1 cellular context compared by ENCODE assay signal in the genomic region with DNA sequence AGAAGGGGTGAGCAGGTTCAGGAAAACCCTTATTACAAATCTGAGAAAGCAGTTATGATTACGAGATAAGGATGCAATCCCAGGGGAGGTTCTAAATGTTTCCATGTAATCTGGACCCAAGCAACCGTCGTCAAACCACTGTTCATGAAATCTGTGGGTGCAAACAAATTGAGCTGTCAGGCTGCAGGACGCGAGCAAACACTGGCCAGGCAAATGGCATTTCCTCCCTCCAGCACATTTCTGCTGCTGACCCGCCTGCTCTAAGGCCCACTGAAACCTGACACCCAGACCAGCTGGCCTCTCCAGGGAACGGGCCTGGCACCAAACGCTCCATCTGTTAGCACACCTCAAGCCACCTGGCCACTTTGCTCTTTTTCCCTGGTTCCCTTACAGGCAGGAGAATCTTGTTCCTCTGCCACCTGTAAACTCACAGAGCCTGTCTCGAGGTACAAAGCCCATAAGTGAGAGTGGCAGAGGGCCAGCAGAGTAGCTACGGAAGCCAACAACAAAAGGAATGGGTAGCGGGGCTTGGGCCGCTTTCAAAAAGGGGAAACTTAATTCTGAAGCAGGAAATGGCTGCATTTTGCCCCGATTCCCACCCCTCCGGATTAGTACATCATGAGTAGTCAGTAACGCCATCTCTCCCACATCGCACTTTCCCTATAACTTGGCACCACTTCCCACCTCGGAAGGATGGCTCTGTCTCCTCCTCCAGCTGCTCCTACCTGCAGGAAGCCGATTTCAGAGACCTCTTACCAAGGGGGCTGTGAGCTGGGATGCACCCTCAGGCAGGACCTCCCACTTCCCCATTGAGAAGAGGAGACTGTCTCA.
TF ChIP-seq lines count a peak whose summit lies in the region.

No MANE protein-coding gene starts in this region.

TF ChIP-seq in HepG2, 621 proteins besides CTCF, POLR2A, EP300 and RAD21 (continued from another document and continues in another):
- TF ChIP-seq ATF2 (CRISPR knock-in tag; IDR thresholded peaks at IDR 0.05): 0 out of 2 replicates have a peak, but pooled peaks have one; percentile 26
- no peak for TF ChIP-seq CEBPZ (IDR thresholded peaks at IDR 0.05; ENCODE audit: low read length)
- TF ChIP-seq, protein P1, sequence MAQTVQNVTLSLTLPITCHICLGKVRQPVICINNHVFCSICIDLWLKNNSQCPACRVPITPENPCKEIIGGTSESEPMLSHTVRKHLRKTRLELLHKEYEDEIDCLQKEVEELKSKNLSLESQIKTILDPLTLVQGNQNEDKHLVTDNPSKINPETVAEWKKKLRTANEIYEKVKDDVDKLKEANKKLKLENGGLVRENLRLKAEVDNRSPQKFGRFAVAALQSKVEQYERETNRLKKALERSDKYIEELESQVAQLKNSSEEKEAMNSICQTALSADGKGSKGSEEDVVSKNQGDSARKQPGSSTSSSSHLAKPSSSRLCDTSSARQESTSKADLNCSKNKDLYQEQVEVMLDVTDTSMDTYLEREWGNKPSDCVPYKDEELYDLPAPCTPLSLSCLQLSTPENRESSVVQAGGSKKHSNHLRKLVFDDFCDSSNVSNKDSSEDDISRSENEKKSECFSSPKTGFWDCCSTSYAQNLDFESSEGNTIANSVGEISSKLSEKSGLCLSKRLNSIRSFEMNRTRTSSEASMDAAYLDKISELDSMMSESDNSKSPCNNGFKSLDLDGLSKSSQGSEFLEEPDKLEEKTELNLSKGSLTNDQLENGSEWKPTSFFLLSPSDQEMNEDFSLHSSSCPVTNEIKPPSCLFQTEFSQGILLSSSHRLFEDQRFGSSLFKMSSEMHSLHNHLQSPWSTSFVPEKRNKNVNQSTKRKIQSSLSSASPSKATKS (CRISPR knock-in tag; IDR thresholded peaks at IDR 0.05): no peak
- TF ChIP-seq KLF16 (CRISPR knock-in tag; IDR thresholded peaks at IDR 0.05): 0 out of 4 replicates have a peak, but pooled peaks of 1 of the 2 experiments have one; percentile 18
- TF ChIP-seq SALL2 (CRISPR knock-in tag; IDR thresholded peaks at IDR 0.05): no peak
- 0 out of 2 replicates have a peak, but pooled peaks have one; percentile 42 for TF ChIP-seq ZMYM3 (CRISPR knock-in tag; IDR thresholded peaks at IDR 0.05)
- TF ChIP-seq CEBPB (IDR thresholded peaks at IDR 0.05; ENCODE audit: borderline replicate concordance, low read depth, low read length): no peak
- no peak for TF ChIP-seq ZNF598 (CRISPR knock-in tag; IDR thresholded peaks at IDR 0.05; ENCODE audit: borderline replicate concordance)
- peak; percentile 26; the same call in 1 of the 2 replicates for TF ChIP-seq HDAC2 (CRISPR knock-in tag; IDR thresholded peaks at IDR 0.05)
- TF ChIP-seq ZNF556 (CRISPR knock-in tag; IDR thresholded peaks at IDR 0.05; ENCODE audit: borderline replicate concordance): no peak
- TF ChIP-seq TEAD3 (CRISPR knock-in tag; optimal IDR thresholded peaks at IDR 0.05; ENCODE audit: borderline replicate concordance): peak; percentile 60
- TF ChIP-seq FOSL2 (CRISPR knock-in tag; IDR thresholded peaks at IDR 0.05): peak; percentile 26; the same call in 1 of the 2 replicates
- TF ChIP-seq SSRP1 (CRISPR knock-in tag; IDR thresholded peaks at IDR 0.05): no peak
- TF ChIP-seq, protein P2, sequence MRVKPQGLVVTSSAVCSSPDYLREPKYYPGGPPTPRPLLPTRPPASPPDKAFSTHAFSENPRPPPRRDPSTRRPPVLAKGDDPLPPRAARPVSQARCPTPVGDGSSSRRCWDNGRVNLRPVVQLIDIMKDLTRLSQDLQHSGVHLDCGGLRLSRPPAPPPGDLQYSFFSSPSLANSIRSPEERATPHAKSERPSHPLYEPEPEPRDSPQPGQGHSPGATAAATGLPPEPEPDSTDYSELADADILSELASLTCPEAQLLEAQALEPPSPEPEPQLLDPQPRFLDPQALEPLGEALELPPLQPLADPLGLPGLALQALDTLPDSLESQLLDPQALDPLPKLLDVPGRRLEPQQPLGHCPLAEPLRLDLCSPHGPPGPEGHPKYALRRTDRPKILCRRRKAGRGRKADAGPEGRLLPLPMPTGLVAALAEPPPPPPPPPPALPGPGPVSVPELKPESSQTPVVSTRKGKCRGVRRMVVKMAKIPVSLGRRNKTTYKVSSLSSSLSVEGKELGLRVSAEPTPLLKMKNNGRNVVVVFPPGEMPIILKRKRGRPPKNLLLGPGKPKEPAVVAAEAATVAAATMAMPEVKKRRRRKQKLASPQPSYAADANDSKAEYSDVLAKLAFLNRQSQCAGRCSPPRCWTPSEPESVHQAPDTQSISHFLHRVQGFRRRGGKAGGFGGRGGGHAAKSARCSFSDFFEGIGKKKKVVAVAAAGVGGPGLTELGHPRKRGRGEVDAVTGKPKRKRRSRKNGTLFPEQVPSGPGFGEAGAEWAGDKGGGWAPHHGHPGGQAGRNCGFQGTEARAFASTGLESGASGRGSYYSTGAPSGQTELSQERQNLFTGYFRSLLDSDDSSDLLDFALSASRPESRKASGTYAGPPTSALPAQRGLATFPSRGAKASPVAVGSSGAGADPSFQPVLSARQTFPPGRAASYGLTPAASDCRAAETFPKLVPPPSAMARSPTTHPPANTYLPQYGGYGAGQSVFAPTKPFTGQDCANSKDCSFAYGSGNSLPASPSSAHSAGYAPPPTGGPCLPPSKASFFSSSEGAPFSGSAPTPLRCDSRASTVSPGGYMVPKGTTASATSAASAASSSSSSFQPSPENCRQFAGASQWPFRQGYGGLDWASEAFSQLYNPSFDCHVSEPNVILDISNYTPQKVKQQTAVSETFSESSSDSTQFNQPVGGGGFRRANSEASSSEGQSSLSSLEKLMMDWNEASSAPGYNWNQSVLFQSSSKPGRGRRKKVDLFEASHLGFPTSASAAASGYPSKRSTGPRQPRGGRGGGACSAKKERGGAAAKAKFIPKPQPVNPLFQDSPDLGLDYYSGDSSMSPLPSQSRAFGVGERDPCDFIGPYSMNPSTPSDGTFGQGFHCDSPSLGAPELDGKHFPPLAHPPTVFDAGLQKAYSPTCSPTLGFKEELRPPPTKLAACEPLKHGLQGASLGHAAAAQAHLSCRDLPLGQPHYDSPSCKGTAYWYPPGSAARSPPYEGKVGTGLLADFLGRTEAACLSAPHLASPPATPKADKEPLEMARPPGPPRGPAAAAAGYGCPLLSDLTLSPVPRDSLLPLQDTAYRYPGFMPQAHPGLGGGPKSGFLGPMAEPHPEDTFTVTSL (CRISPR knock-in tag; IDR thresholded peaks at IDR 0.05; ENCODE audit: borderline replicate concordance): peak; percentile 66; the same call in 1 of the 2 replicates
- TF ChIP-seq, protein P3, sequence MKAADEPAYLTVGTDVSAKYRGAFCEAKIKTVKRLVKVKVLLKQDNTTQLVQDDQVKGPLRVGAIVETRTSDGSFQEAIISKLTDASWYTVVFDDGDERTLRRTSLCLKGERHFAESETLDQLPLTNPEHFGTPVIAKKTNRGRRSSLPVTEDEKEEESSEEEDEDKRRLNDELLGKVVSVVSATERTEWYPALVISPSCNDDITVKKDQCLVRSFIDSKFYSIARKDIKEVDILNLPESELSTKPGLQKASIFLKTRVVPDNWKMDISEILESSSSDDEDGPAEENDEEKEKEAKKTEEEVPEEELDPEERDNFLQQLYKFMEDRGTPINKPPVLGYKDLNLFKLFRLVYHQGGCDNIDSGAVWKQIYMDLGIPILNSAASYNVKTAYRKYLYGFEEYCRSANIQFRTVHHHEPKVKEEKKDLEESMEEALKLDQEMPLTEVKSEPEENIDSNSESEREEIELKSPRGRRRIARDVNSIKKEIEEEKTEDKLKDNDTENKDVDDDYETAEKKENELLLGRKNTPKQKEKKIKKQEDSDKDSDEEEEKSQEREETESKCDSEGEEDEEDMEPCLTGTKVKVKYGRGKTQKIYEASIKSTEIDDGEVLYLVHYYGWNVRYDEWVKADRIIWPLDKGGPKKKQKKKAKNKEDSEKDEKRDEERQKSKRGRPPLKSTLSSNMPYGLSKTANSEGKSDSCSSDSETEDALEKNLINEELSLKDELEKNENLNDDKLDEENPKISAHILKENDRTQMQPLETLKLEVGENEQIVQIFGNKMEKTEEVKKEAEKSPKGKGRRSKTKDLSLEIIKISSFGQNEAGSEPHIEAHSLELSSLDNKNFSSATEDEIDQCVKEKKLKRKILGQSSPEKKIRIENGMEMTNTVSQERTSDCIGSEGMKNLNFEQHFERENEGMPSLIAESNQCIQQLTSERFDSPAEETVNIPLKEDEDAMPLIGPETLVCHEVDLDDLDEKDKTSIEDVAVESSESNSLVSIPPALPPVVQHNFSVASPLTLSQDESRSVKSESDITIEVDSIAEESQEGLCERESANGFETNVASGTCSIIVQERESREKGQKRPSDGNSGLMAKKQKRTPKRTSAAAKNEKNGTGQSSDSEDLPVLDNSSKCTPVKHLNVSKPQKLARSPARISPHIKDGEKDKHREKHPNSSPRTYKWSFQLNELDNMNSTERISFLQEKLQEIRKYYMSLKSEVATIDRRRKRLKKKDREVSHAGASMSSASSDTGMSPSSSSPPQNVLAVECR (CRISPR knock-in tag; IDR thresholded peaks at IDR 0.05; ENCODE audit: borderline replicate concordance): peak; percentile 71; the same call in 1 of the 2 replicates
- TF ChIP-seq SPEN (CRISPR knock-in tag; IDR thresholded peaks at IDR 0.05; ENCODE audit: low read depth): peak; percentile 53
- TF ChIP-seq TIGD3 (CRISPR knock-in tag; IDR thresholded peaks at IDR 0.05; ENCODE audit: borderline replicate concordance): peak; percentile 79; the same call in 1 of the 2 replicates
- TF ChIP-seq, protein P4, sequence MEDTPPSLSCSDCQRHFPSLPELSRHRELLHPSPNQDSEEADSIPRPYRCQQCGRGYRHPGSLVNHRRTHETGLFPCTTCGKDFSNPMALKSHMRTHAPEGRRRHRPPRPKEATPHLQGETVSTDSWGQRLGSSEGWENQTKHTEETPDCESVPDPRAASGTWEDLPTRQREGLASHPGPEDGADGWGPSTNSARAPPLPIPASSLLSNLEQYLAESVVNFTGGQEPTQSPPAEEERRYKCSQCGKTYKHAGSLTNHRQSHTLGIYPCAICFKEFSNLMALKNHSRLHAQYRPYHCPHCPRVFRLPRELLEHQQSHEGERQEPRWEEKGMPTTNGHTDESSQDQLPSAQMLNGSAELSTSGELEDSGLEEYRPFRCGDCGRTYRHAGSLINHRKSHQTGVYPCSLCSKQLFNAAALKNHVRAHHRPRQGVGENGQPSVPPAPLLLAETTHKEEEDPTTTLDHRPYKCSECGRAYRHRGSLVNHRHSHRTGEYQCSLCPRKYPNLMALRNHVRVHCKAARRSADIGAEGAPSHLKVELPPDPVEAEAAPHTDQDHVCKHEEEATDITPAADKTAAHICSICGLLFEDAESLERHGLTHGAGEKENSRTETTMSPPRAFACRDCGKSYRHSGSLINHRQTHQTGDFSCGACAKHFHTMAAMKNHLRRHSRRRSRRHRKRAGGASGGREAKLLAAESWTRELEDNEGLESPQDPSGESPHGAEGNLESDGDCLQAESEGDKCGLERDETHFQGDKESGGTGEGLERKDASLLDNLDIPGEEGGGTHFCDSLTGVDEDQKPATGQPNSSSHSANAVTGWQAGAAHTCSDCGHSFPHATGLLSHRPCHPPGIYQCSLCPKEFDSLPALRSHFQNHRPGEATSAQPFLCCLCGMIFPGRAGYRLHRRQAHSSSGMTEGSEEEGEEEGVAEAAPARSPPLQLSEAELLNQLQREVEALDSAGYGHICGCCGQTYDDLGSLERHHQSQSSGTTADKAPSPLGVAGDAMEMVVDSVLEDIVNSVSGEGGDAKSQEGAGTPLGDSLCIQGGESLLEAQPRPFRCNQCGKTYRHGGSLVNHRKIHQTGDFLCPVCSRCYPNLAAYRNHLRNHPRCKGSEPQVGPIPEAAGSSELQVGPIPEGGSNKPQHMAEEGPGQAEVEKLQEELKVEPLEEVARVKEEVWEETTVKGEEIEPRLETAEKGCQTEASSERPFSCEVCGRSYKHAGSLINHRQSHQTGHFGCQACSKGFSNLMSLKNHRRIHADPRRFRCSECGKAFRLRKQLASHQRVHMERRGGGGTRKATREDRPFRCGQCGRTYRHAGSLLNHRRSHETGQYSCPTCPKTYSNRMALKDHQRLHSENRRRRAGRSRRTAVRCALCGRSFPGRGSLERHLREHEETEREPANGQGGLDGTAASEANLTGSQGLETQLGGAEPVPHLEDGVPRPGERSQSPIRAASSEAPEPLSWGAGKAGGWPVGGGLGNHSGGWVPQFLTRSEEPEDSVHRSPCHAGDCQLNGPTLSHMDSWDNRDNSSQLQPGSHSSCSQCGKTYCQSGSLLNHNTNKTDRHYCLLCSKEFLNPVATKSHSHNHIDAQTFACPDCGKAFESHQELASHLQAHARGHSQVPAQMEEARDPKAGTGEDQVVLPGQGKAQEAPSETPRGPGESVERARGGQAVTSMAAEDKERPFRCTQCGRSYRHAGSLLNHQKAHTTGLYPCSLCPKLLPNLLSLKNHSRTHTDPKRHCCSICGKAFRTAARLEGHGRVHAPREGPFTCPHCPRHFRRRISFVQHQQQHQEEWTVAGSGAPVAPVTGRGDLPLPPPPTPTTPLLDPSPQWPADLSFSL (CRISPR knock-in tag; IDR thresholded peaks at IDR 0.05): no peak
- TF ChIP-seq ARNT (IDR thresholded peaks at IDR 0.05): no peak
